10 cellular contexts compared by ENCODE assay signal in genomic region chr5:39461007-39461682, GRCh38. TPM values are rescaled to one million over a fixed set of nuclear protein-coding genes. Genes with fewer than 3 reads are reported as not detected.
DNase-seq lines count a peak whose midpoint lies in the region; ATAC-seq, FAIRE-seq and TF ChIP-seq lines count a peak whose summit lies in the region.
"Had no signal": no experiment of that assay in that cellular context is flagged by ENCODE, and none has a peak within 500 bp of the region (broad histone marks: within the 10 kb centered on the region; RNA-seq: fewer than 3 reads in every experiment).

No MANE protein-coding gene starts in this region.

- peak; percentile 73 for ATAC-seq in GM21576 (IDR thresholded peaks at IDR 0.05; ENCODE audit: unreplicated experiment)
- ATAC-seq in HG03565 (IDR thresholded peaks at IDR 0.05; ENCODE audit: unreplicated experiment), result peak; percentile 83
- ATAC-seq in left ventricle myocardium superior, result peak; percentile 76
- ATAC-seq: SK-N-SH treated with all-trans-retinoic acid at 6 μM for 48 hours had no signal

- DNase-seq in GM18507 (ENCODE audit: extremely low spot score, insufficient read length, low read depth) (peak; percentile 8), left ventricle myocardium superior (no peak), ovary (no peak), NCI-H1694 (lab: John Stamatoyannopoulos, UW) (no peak), cerebellar nuclear complex (lab: John Stamatoyannopoulos, UW) (no peak), esophagus muscularis mucosa (ENCODE audit: extremely low spot score) (no peak)

- 84 to 86% (median 85%) methylated on average over 5 of the region's 5 CpGs for WGBS in ovary, 3 donors
- WGBS in esophagus muscularis mucosa, result 77% methylated on average over 5 of the region's 5 CpGs

- no peak for TF ChIP-seq POLR2A in ovary (IDR thresholded peaks at IDR 0.05)
- no peak for TF ChIP-seq POLR2A in esophagus muscularis mucosa (IDR thresholded peaks at IDR 0.05; ENCODE audit: low read depth)

- TF ChIP-seq EP300 in ovary (IDR thresholded peaks at IDR 0.05) (no peak), esophagus muscularis mucosa (IDR thresholded peaks at IDR 0.05) (no peak)

- no peaks in the 10 kb centered on the region for H3K27me3 ChIP-seq in ovary
- no peaks in the 10 kb centered on the region for H3K27me3 ChIP-seq in esophagus muscularis mucosa

- no peak overlapping the region for H3K4me3 ChIP-seq in ovary
- H3K4me3 ChIP-seq in esophagus muscularis mucosa, result no peak overlapping the region

- peaks cover 2% of the 10 kb centered on the region for H3K4me1 ChIP-seq in ovary (ENCODE audit: insufficient read depth)
- H3K4me1 ChIP-seq in esophagus muscularis mucosa, result no peaks in the 10 kb centered on the region

- peak; percentile 81 for FAIRE-seq in GM18507 (lab: Jason Lieb, UNC)
- FAIRE-seq: D721Med had no signal

- intact Hi-C loops in left ventricle myocardium superior (cut with micrococcal nuclease), result no loop called here
- intact Hi-C loops in ovary (cut with DNase I), result no loop called here
- intact Hi-C loops in esophagus muscularis mucosa (cut with DNase I), result no loop called here

- H3K27ac ChIP-seq in ovary (no peak overlapping the region), esophagus muscularis mucosa (replicated peaks in 1 of 4) (no peak overlapping the region)

- H3K36me3 ChIP-seq in ovary, result no peaks in the 10 kb centered on the region
- no peaks in the 10 kb centered on the region for H3K36me3 ChIP-seq in esophagus muscularis mucosa

- TF ChIP-seq CTCF in ovary (IDR thresholded peaks at IDR 0.05) (no peak), esophagus muscularis mucosa (IDR thresholded peaks at IDR 0.05) (no peak)

- H3K9me3 ChIP-seq in ovary, result no peaks in the 10 kb centered on the region
- no peaks in the 10 kb centered on the region for H3K9me3 ChIP-seq in esophagus muscularis mucosa

RNA-seq across cellular contexts. Expression of gene DAB2, which starts 36.4 kb away (rescaled TPM):
- total RNA-seq in left ventricle myocardium superior (32.4 TPM), ovary (10 to 100 TPM; 25.0 to 79.0 (median 38.7) TPM), esophagus muscularis mucosa (10 to 100 TPM; 48.7 to 84.3 (median 55.1) TPM)
- 100 to 1,000 TPM in 1 of 2 donors, 10 to 100 TPM in 1; 26.7 to 118 TPM for polyA plus RNA-seq in ovary
